ENCODE assay signal across 2 cellular contexts in the genomic region with DNA sequence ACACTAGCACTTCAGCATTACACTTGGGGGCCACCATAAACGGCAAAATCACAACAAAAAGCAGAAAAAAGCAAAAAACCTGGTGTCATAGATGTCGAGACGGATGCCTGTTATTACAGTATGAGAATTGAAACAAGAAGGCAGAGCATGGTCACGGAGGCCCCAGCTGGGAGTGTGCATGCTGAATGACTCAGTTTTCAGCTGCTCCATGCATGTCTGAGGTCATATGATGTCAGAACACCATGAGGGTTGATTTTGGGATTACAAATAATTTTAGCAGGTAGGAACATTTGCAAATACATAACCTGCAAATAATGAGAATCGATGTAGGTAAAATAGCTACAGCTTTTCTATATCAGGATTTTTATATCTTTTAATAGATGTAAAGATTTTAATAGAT.
TF ChIP-seq lines count a peak whose summit lies in the region.

No MANE protein-coding gene starts in this region.

TF ChIP-seq in IMR-90, 13 proteins besides CTCF, POLR2A, EP300 and RAD21:
- TF ChIP-seq CEBPB (IDR thresholded peaks at IDR 0.05; ENCODE audit: low read depth, low read length) (no peak), CHD1 (IDR thresholded peaks at IDR 0.05; ENCODE audit: low read depth, low read length) (no peak), NFE2L2 (IDR thresholded peaks at IDR 0.05; ENCODE audit: low read depth, low read length) (no peak), RFX5 (IDR thresholded peaks at IDR 0.05; ENCODE audit: low read depth, low read length) (no peak), MAFK (IDR thresholded peaks at IDR 0.05; ENCODE audit: low read depth, low read length) (no peak), BHLHE40 (IDR thresholded peaks at IDR 0.05; ENCODE audit: low read depth, low read length) (no peak), RCOR1 (IDR thresholded peaks at IDR 0.05; ENCODE audit: insufficient replicate concordance, low read length) (no peak), MAZ (IDR thresholded peaks at IDR 0.05; ENCODE audit: borderline replicate concordance, low read depth, low read length) (no peak)
- TF ChIP-seq, protein P1, sequence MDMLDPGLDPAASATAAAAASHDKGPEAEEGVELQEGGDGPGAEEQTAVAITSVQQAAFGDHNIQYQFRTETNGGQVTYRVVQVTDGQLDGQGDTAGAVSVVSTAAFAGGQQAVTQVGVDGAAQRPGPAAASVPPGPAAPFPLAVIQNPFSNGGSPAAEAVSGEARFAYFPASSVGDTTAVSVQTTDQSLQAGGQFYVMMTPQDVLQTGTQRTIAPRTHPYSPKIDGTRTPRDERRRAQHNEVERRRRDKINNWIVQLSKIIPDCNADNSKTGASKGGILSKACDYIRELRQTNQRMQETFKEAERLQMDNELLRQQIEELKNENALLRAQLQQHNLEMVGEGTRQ (IDR thresholded peaks at IDR 0.05; ENCODE audit: low read depth, low read length): no peak
TF ChIP-seq in IMR-90: peak in this region for 0.

TF ChIP-seq in K562, 482 proteins besides CTCF, POLR2A, EP300 and RAD21:
- TF ChIP-seq NR4A1 (CRISPR knock-in tag; IDR thresholded peaks at IDR 0.05) (no peak), NR4A1 (tag; IDR thresholded peaks at IDR 0.05) (no peak), FOSL1 (tag; conservative IDR thresholded peaks at IDR 0.05) (0 out of 2 replicates have a peak, but pooled peaks have one; percentile 26)
